ENCODE assay signal across 8 cellular contexts in genomic region chr10:110221044-110221720, GRCh38. TPM values are rescaled to one million over a fixed set of nuclear protein-coding genes. Genes with fewer than 3 reads are reported as not detected.
DNase-seq lines count a peak whose midpoint lies in the region; ATAC-seq and TF ChIP-seq lines count a peak whose summit lies in the region.

No MANE protein-coding gene starts in this region.

- peaks cover 36% of the 10 kb centered on the region for H3K27me3 Mint-ChIP-seq in WTC11 (ENCODE audit: low read depth)

- intact Hi-C loops in gastrocnemius medialis (cut with DNase I; ENCODE audit: low total_unique reads): loop anchor here (1.0 to 10.0 kb wide), 2 partner anchors 10 to 296 kb away; partner anchors contain the start of gene XPNPEP1

- no peak for TF ChIP-seq POLR2A in gastrocnemius medialis (IDR thresholded peaks at IDR 0.05)

- H3K36me3 ChIP-seq in ES-I3 (ENCODE audit: insufficient read depth, low read length) (no peaks in the 10 kb centered on the region), gastrocnemius medialis (no peaks in the 10 kb centered on the region)

- H3K4me3 ChIP-seq in fibroblast of villous mesenchyme (ENCODE audit: low read depth, low read length): peak overlapping the region; percentile 62
- H3K4me3 ChIP-seq in gastrocnemius medialis: peak overlapping the region; percentile 42 to 51 (median 49)

- no peaks in the 10 kb centered on the region for H3K27me3 ChIP-seq in gastrocnemius medialis

- ATAC-seq in WTC11: no peak
- ATAC-seq in gastrocnemius medialis: peak in 1 of 2 donors; percentile 1
- ATAC-seq in GM21723 (IDR thresholded peaks at IDR 0.05; ENCODE audit: unreplicated experiment): no peak
- ATAC-seq in GM19395 (IDR thresholded peaks at IDR 0.05; ENCODE audit: unreplicated experiment): no peak

- POLR2A ChIA-PET in WTC11 (lab: Charles Lee): interaction anchor here (2.1 to 9.5 kb wide), 2 partner anchors 12 to 15 kb away, joined by 8 to 101 read pairs; no protein-coding TSS in a partner anchor

- TF ChIP-seq CTCF in WTC11 (IDR thresholded peaks at IDR 0.05) (no peak), fibroblast of villous mesenchyme (IDR thresholded peaks at IDR 0.05; ENCODE audit: insufficient read depth, low read depth, low read length) (no peak), gastrocnemius medialis (IDR thresholded peaks at IDR 0.05 in 4 of 5, conservative IDR thresholded peaks at IDR 0.05 in 1 of 5) (no peak)

- H3K36me3 Mint-ChIP-seq in WTC11: no peaks in the 10 kb centered on the region

- DNase-seq in WTC11 (ENCODE audit: low spot score) (no peak), fibroblast of villous mesenchyme (ENCODE audit: low read depth) (no peak), gastrocnemius medialis (no peak), globus pallidus (ENCODE audit: low spot score) (no peak), H4 (ENCODE audit: low spot score) (no peak)

- CTCF ChIA-PET in WTC11 (lab: Charles Lee): interaction anchor here (0.6 to 7.8 kb wide), 9 partner anchors 11 to 367 kb away, joined by 3 to 69 read pairs (median 5); partner anchors contain the start of gene MXI1

- H3K9me3 Mint-ChIP-seq in WTC11: no peaks in the 10 kb centered on the region

- no peak overlapping the region for H3K27ac Mint-ChIP-seq in WTC11

- peak overlapping the region; percentile 75 to 87 (median 81) for H3K27ac ChIP-seq in gastrocnemius medialis

- H3K9ac ChIP-seq in ES-I3 (ENCODE audit: low read depth, low read length): peak overlapping the region; percentile 31; the same call in 1 of the 2 replicates

- H3K4me1 ChIP-seq in ES-I3 (ENCODE audit: insufficient read depth, low read length) (peaks cover 21% of the 10 kb centered on the region), gastrocnemius medialis (peaks cover 9 to 32% of the 10 kb centered on the region in 2 donors)

- H3K9me3 ChIP-seq in ES-I3 (ENCODE audit: control insufficient read depth, insufficient read depth, low read length) (no peaks in the 10 kb centered on the region), gastrocnemius medialis (no peaks in the 10 kb centered on the region)

- in situ Hi-C loops in gastrocnemius medialis (cut with MboI; ENCODE audit: low sequenced_read_pairs in 4 of 4): loop anchor here in 1 of 4 donors (5.0 kb wide), 2 partner anchors 51 to 84 kb away; no protein-coding TSS in a partner anchor

- H3K4me3 Mint-ChIP-seq in WTC11: peak overlapping the region; percentile 58

- peaks cover 66% of the 10 kb centered on the region for H3K4me1 Mint-ChIP-seq in WTC11

TF ChIP-seq in WTC11, 78 proteins besides CTCF, POLR2A, EP300 and RAD21:
- TF ChIP-seq FOXJ3 (CRISPR knock-in tag; IDR thresholded peaks at IDR 0.05; ENCODE audit: borderline replicate concordance) (no peak), RELA (CRISPR knock-in tag; IDR thresholded peaks at IDR 0.05; ENCODE audit: borderline replicate concordance) (no peak), ZNF416 (CRISPR knock-in tag; IDR thresholded peaks at IDR 0.05) (no peak)

RNA-seq across cellular contexts. Expression of gene MXI1, which starts 13.8 kb away (rescaled TPM):
- total RNA-seq in WTC11 (2021) (16.6 to 23.9 TPM (median 21.6 TPM) in 3 replicates), fibroblast of villous mesenchyme (7.7 and 8.2 TPM in 2 replicates), gastrocnemius medialis (10 to 100 TPM; 35.9 to 67.8 (median 53.9) TPM)
- 16.7 and 17.4 TPM in 2 replicates for total RNA-seq in H4 (2014; rRNA removed; shearing (Covaris generic))
